ENCODE assay signal across 15 cellular contexts in the genomic region with DNA sequence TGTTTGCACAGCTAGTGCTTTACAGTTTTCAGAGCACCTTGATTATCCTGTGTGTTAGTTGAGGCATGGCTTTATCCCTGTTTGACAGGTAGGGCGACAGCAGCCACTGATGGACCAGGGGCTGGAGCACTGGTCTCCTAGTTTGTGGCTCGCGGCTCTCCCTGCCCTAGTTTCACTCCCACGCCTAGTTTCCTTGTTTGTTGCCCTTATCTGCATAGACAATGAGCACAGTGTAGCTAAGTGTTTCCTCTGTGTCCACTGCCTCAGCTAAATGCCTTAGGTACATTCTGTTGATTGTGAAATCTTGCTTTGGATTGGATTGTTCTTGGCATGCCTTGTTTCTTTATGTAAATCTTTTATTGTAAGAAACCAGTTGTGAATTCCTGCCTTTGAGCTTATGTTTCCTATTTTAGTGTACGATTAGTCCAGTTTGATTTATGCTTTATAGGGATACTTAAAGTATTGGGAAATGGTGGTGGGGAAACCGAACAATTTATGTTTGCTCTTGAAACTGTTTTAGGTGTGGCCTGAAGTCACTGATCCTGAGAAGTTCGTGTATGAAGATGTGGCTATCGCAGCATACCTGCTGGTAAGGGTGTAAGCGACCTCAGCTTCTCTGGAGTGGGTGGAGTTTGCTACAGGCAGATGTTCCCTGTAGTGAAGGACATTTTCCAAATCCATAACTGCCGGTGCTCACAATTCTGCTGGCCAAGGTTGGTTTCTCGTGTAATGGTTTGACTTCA. TPM values are rescaled to one million over a fixed set of nuclear protein-coding genes. Genes with fewer than 3 reads are reported as not detected.
DNase-seq lines count a peak whose midpoint lies in the region; ATAC-seq and TF ChIP-seq lines count a peak whose summit lies in the region.
"Had no signal": no experiment of that assay in that cellular context is flagged by ENCODE, and none has a peak within 500 bp of the region (broad histone marks: within the 10 kb centered on the region; RNA-seq: fewer than 3 reads in every experiment).

No MANE protein-coding gene starts in this region.

- DNase-seq in activated T-helper 1 cell treated with anti-CD3 and anti-CD28 coated beads, Interleukin-12 subunit alpha, Interleukin-12 subunit beta, Interleukin-2, Interleukin-4 antibody, amounts not matched to agents 30 ng/mL and 10 ng/mL and 1 ng/mL, durations not matched to agents 14 hours and 24 hours and 36 hours (ENCODE audit: low spot score), result no peak
- peak; percentile 79 for DNase-seq in dermis blood vessel endothelial cell
- no peak for DNase-seq in right lobe of liver
- DNase-seq in testis, result peak; percentile 87
- DNase-seq in AML-193 (lab: John Stamatoyannopoulos, UW), result no peak
- no peak for DNase-seq in stimulated activated naive CD4-positive, alpha-beta T cell treated with Interleukin-2 at 50 U/mL for 16 hours (lab: John Stamatoyannopoulos, UW)
- DNase-seq: amniotic stem cell, gastrocnemius medialis, HCEC 1CT, mesenchymal stem cell, NCI-H146, NCI-H226, T-helper 1 cell had no signal

- H3K27me3 ChIP-seq in right lobe of liver (no peaks in the 10 kb centered on the region), testis (no peaks in the 10 kb centered on the region)
- H3K27me3 ChIP-seq: gastrocnemius medialis had no signal

- H3K4me3 ChIP-seq in right lobe of liver (no peak overlapping the region), testis (no peak overlapping the region)
- H3K4me3 ChIP-seq: gastrocnemius medialis had no signal

- H3K27ac ChIP-seq in right lobe of liver, result peak overlapping the region in 1 of 3 donors; percentile 27
- H3K27ac ChIP-seq in testis, result peak overlapping the region; percentile 56 to 70
- H3K27ac ChIP-seq: gastrocnemius medialis had no signal

- 80% methylated on average over 9 of the region's 11 CpGs for WGBS in right lobe of liver (ENCODE audit: insufficient coverage, low coverage, low lambda C conversion rate, missing lambda C conversion rate)
- 56 to 69% methylated on average over 11 of the region's 11 CpGs for WGBS in testis, 2 donors

- H3K4me1 Mint-ChIP-seq in activated T-helper 1 cell treated with anti-CD3 and anti-CD28 coated beads, Interleukin-12 subunit alpha, Interleukin-12 subunit beta, Interleukin-2, Interleukin-4 antibody, amounts not matched to agents 30 ng/mL and 10 ng/mL and 1 ng/mL, durations not matched to agents 14 hours and 24 hours and 36 hours (ENCODE audit: low read depth), result peaks cover 10% of the 10 kb centered on the region
- H3K4me1 Mint-ChIP-seq: B cell had no signal

- peak overlapping the region; percentile 1 for H3K27ac Mint-ChIP-seq in activated T-helper 1 cell treated with anti-CD3 and anti-CD28 coated beads, Interleukin-12 subunit alpha, Interleukin-12 subunit beta, Interleukin-2, Interleukin-4 antibody, amounts not matched to agents 30 ng/mL and 10 ng/mL and 1 ng/mL, durations not matched to agents 14 hours and 24 hours and 36 hours
- H3K27ac Mint-ChIP-seq: B cell had no signal

- H3K36me3 Mint-ChIP-seq in activated T-helper 1 cell treated with anti-CD3 and anti-CD28 coated beads, Interleukin-12 subunit alpha, Interleukin-12 subunit beta, Interleukin-2, Interleukin-4 antibody, amounts not matched to agents 30 ng/mL and 10 ng/mL and 1 ng/mL, durations not matched to agents 14 hours and 24 hours and 36 hours (ENCODE audit: low read depth), result peaks cover 18% of the 10 kb centered on the region

- TF ChIP-seq CTCF in right lobe of liver (IDR thresholded peaks at IDR 0.05), result no peak
- TF ChIP-seq CTCF in testis (IDR thresholded peaks at IDR 0.05), result no peak

- intact Hi-C loops in activated T-helper 1 cell treated with anti-CD3 and anti-CD28 coated beads, Interleukin-12 subunit alpha, Interleukin-12 subunit beta, Interleukin-2, Interleukin-4 antibody, amounts not matched to agents 30 ng/mL and 10 ng/mL and 1 ng/mL, durations not matched to agents 14 hours and 24 hours and 36 hours (cut with micrococcal nuclease), result no loop called here
- intact Hi-C loops in right lobe of liver (cut with DNase I), result no loop called here
- intact Hi-C loops in testis (cut with DNase I; ENCODE audit: low total_unique reads), result no loop called here

- H3K4me3 Mint-ChIP-seq in activated T-helper 1 cell treated with anti-CD3 and anti-CD28 coated beads, Interleukin-12 subunit alpha, Interleukin-12 subunit beta, Interleukin-2, Interleukin-4 antibody, amounts not matched to agents 30 ng/mL and 10 ng/mL and 1 ng/mL, durations not matched to agents 14 hours and 24 hours and 36 hours, result no peak overlapping the region
- H3K4me3 Mint-ChIP-seq: B cell had no signal

- no peaks in the 10 kb centered on the region for H3K9me3 Mint-ChIP-seq in activated T-helper 1 cell treated with anti-CD3 and anti-CD28 coated beads, Interleukin-12 subunit alpha, Interleukin-12 subunit beta, Interleukin-2, Interleukin-4 antibody, amounts not matched to agents 30 ng/mL and 10 ng/mL and 1 ng/mL, durations not matched to agents 14 hours and 24 hours and 36 hours

- no peaks in the 10 kb centered on the region for H3K27me3 Mint-ChIP-seq in activated T-helper 1 cell treated with anti-CD3 and anti-CD28 coated beads, Interleukin-12 subunit alpha, Interleukin-12 subunit beta, Interleukin-2, Interleukin-4 antibody, amounts not matched to agents 30 ng/mL and 10 ng/mL and 1 ng/mL, durations not matched to agents 14 hours and 24 hours and 36 hours (ENCODE audit: insufficient read depth)
- H3K27me3 Mint-ChIP-seq: B cell had no signal

- peaks cover 0 to 52% (median 25%) of the 10 kb centered on the region in 4 donors for H3K36me3 ChIP-seq in right lobe of liver
- H3K36me3 ChIP-seq in testis (ENCODE audit: low read depth, missing control alignments), result no peaks in the 10 kb centered on the region

- TF ChIP-seq POLR2A in right lobe of liver (IDR thresholded peaks at IDR 0.05) (no peak), testis (IDR thresholded peaks at IDR 0.05) (no peak)

- H3K9me3 ChIP-seq in right lobe of liver, result no peaks in the 10 kb centered on the region
- H3K9me3 ChIP-seq in testis, result no peaks in the 10 kb centered on the region
- H3K9me3 ChIP-seq: gastrocnemius medialis had no signal

- peaks cover 0 to 8% (median 0%) of the 10 kb centered on the region in 4 donors for H3K4me1 ChIP-seq in right lobe of liver
- peaks cover 11% of the 10 kb centered on the region for H3K4me1 ChIP-seq in testis
- H3K4me1 ChIP-seq: gastrocnemius medialis had no signal

- peak; percentile 69 to 89 (median 81) for ATAC-seq in right lobe of liver
- ATAC-seq in HG03159 (IDR thresholded peaks at IDR 0.05; ENCODE audit: unreplicated experiment), result no peak
- ATAC-seq: gastrocnemius medialis had no signal

RNA-seq across cellular contexts. Expression of a gene that starts 11.0 kb away (rescaled TPM):
- 36.8 and 39.2 TPM in 2 replicates for total RNA-seq in activated T-helper 1 cell treated with anti-CD3 and anti-CD28 coated beads, Interleukin-12 subunit alpha, Interleukin-12 subunit beta, Interleukin-2, Interleukin-4 antibody, amounts not matched to agents 30 ng/mL and 10 ng/mL and 1 ng/mL, durations not matched to agents 14 hours and 24 hours and 36 hours
- 14.9 and 23.0 TPM in 2 replicates for total RNA-seq in dermis blood vessel endothelial cell
- 10 to 100 TPM in 3 of 6 experiments, 1 to 10 TPM in 3; 8.8 to 10.6 (median 9.6) TPM for total RNA-seq in right lobe of liver
- total RNA-seq in testis, result 10 to 100 TPM; 41.3 to 52.7 TPM
- 20.9 TPM for polyA plus RNA-seq in testis (ENCODE audit: insufficient read depth, low read depth, low replicate concordance)

RNA-seq across cellular contexts. Expression of a gene that starts 11.1 kb away (rescaled TPM):
- total RNA-seq in activated T-helper 1 cell treated with anti-CD3 and anti-CD28 coated beads, Interleukin-12 subunit alpha, Interleukin-12 subunit beta, Interleukin-2, Interleukin-4 antibody, amounts not matched to agents 30 ng/mL and 10 ng/mL and 1 ng/mL, durations not matched to agents 14 hours and 24 hours and 36 hours, result 18.4 and 20.7 TPM in 2 replicates
- total RNA-seq in dermis blood vessel endothelial cell (29.3 and 44.2 TPM in 2 replicates), right lobe of liver (10 to 100 TPM; 18.5 to 36.9 (median 21.9) TPM), testis (10 to 100 TPM; 29.8 to 35.9 TPM)
- polyA plus RNA-seq in testis (ENCODE audit: insufficient read depth, low read depth, low replicate concordance), result 8.6 TPM

Comparison
In these comparisons a context has a peak if more than half of its experiments do, and no peak if none do; other contexts are left out.
1. DNase-seq: peak in dermis blood vessel endothelial cell (single experiment) and testis (single experiment); none in activated T-helper 1 cell treated with anti-CD3 and anti-CD28 coated beads, Interleukin-12 subunit alpha, Interleukin-12 subunit beta, Interleukin-2, Interleukin-4 antibody, amounts not matched to agents 30 ng/mL and 10 ng/mL and 1 ng/mL, durations not matched to agents 14 hours and 24 hours and 36 hours (single experiment), right lobe of liver (0 of 3), AML-193 (0 of 2) and stimulated activated naive CD4-positive, alpha-beta T cell treated with Interleukin-2 at 50 U/mL for 16 hours (single experiment).